15 cellular contexts compared by ENCODE assay signal in the genomic region with DNA sequence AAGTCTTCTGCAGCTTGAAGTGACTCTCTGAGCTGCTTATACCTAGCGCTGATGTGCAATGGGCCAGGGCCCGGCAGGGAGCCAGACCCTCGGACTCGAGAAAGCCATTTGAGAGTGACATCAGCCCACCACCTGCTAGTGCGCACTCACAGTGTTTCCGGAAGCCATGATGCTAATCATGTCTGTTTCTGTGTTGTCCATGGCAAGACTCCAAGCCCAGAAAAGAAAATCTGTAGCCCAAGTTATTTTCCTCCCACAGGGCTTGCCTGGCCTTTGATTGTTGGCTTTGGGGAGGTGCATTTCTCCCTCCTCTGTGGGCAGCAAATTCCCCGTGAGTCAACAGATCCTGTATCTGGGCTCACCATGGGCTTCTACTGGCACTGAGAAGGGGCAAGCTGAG. TPM values are rescaled to one million over a fixed set of nuclear protein-coding genes. Genes with fewer than 3 reads are reported as not detected.
DNase-seq lines count a peak whose midpoint lies in the region; ATAC-seq and TF ChIP-seq lines count a peak whose summit lies in the region.
"Had no signal": no experiment of that assay in that cellular context is flagged by ENCODE, and none has a peak within 500 bp of the region (broad histone marks: within the 10 kb centered on the region; RNA-seq: fewer than 3 reads in every experiment).

No MANE protein-coding gene starts in this region.

- TF ChIP-seq CTCF in left ventricle myocardium inferior (IDR thresholded peaks at IDR 0.05; ENCODE audit: borderline replicate concordance), result no peak

- H3K27ac Mint-ChIP-seq in activated CD4-positive, alpha-beta T cell treated with anti-CD3 and anti-CD28 coated beads, Interleukin-2, amount 10 ng/mL, durations not matched to agents 24 days and 14 days, result no peak overlapping the region
- H3K27ac Mint-ChIP-seq in activated T-helper 17 cell treated with anti-CD3 and anti-CD28 coated beads, Interleukin-2, amount 50 U/mL, for 72 hours, result no peak overlapping the region

- no peak for ATAC-seq in activated T-helper 17 cell treated with anti-CD3 and anti-CD28 coated beads, Interleukin-2, amount 50 U/mL, for 72 hours (replicated peaks)

- H3K36me3 ChIP-seq in left ventricle myocardium inferior, result no peaks in the 10 kb centered on the region
- H3K36me3 ChIP-seq: neutrophil had no signal

- intact Hi-C loops in left ventricle myocardium inferior (cut with micrococcal nuclease), result no loop called here
- intact Hi-C loops in activated CD4-positive, alpha-beta T cell treated with anti-CD3 and anti-CD28 coated beads, Interleukin-2, amount 10 ng/mL, durations not matched to agents 24 days and 14 days (cut with micrococcal nuclease), result no loop called here

- no peaks in the 10 kb centered on the region for H3K4me1 Mint-ChIP-seq in activated CD4-positive, alpha-beta T cell treated with anti-CD3 and anti-CD28 coated beads, Interleukin-2, amount 10 ng/mL, durations not matched to agents 24 days and 14 days
- H3K4me1 Mint-ChIP-seq in activated T-helper 17 cell treated with anti-CD3 and anti-CD28 coated beads, Interleukin-2, amount 50 U/mL, for 72 hours, result no peaks in the 10 kb centered on the region

- no peaks in the 10 kb centered on the region for H3K9me3 ChIP-seq in left ventricle myocardium inferior (replicated peaks)
- H3K9me3 ChIP-seq: neutrophil had no signal

- H3K36me3 Mint-ChIP-seq in activated CD4-positive, alpha-beta T cell treated with anti-CD3 and anti-CD28 coated beads, Interleukin-2, amount 10 ng/mL, durations not matched to agents 24 days and 14 days (ENCODE audit: low read depth), result no peaks in the 10 kb centered on the region
- H3K36me3 Mint-ChIP-seq in activated T-helper 17 cell treated with anti-CD3 and anti-CD28 coated beads, Interleukin-2, amount 50 U/mL, for 72 hours (ENCODE audit: low read depth), result peaks cover under 1% of the 10 kb centered on the region

- DNase-seq in NCI-H1092 treated with DMSO at 0.1 percent for 48 hours (lab: John Stamatoyannopoulos, UW) (peak; percentile 60), astrocyte of the hippocampus (ENCODE audit: low read depth, low spot score) (peak; percentile 95), left ventricle myocardium inferior (peak; percentile 53), smooth muscle cell of the brain vasculature (ENCODE audit: low read depth, low spot score) (peak; percentile 96), HCEC 1CT (no peak)
- no peak for DNase-seq in activated CD4-positive, alpha-beta T cell treated with anti-CD3 and anti-CD28 coated beads, Interleukin-2, amount 10 ng/mL, durations not matched to agents 24 days and 14 days
- DNase-seq: activated CD8-positive, alpha-beta memory T cell treated with anti-CD3 and anti-CD28 coated beads for 24 hours; C1 segment of cervical spinal cord; DMS79; NCI-H187 treated with DMSO at 0.1 percent for 48 hours; NCI-H526 treated with DMSO at 0.1 percent for 48 hours had no signal

- H3K27me3 Mint-ChIP-seq in activated CD4-positive, alpha-beta T cell treated with anti-CD3 and anti-CD28 coated beads, Interleukin-2, amount 10 ng/mL, durations not matched to agents 24 days and 14 days, result no peaks in the 10 kb centered on the region
- H3K27me3 Mint-ChIP-seq in activated T-helper 17 cell treated with anti-CD3 and anti-CD28 coated beads, Interleukin-2, amount 50 U/mL, for 72 hours, result no peaks in the 10 kb centered on the region

- H3K9me3 Mint-ChIP-seq in activated CD4-positive, alpha-beta T cell treated with anti-CD3 and anti-CD28 coated beads, Interleukin-2, amount 10 ng/mL, durations not matched to agents 24 days and 14 days, result no peaks in the 10 kb centered on the region
- H3K9me3 Mint-ChIP-seq in activated T-helper 17 cell treated with anti-CD3 and anti-CD28 coated beads, Interleukin-2, amount 50 U/mL, for 72 hours, result no peaks in the 10 kb centered on the region

- H3K27me3 ChIP-seq in left ventricle myocardium inferior (ENCODE audit: low read depth), result no peaks in the 10 kb centered on the region
- H3K27me3 ChIP-seq: hepatocyte, neutrophil had no signal

- H3K4me3 Mint-ChIP-seq in activated CD4-positive, alpha-beta T cell treated with anti-CD3 and anti-CD28 coated beads, Interleukin-2, amount 10 ng/mL, durations not matched to agents 24 days and 14 days, result no peak overlapping the region
- H3K4me3 Mint-ChIP-seq in activated T-helper 17 cell treated with anti-CD3 and anti-CD28 coated beads, Interleukin-2, amount 50 U/mL, for 72 hours, result no peak overlapping the region

- H3K27ac ChIP-seq in left ventricle myocardium inferior (replicated peaks), result no peak overlapping the region
- H3K27ac ChIP-seq: neutrophil, VCaP had no signal

- H3K4me3 ChIP-seq in left ventricle myocardium inferior, result no peak overlapping the region
- H3K4me3 ChIP-seq: hepatocyte had no signal

- peaks cover 24% of the 10 kb centered on the region for H3K4me1 ChIP-seq in left ventricle myocardium inferior

RNA-seq across cellular contexts. Expression of gene CDRT4, which starts 1.8 kb away (rescaled TPM):
- total RNA-seq in left ventricle myocardium inferior, result 1.4 TPM
- 0.79 and 3.3 TPM in 2 replicates for total RNA-seq in activated CD4-positive, alpha-beta T cell treated with anti-CD3 and anti-CD28 coated beads, Interleukin-2, amount 10 ng/mL, durations not matched to agents 24 days and 14 days
- total RNA-seq in activated T-helper 17 cell treated with anti-CD3 and anti-CD28 coated beads, Interleukin-2, amount 50 U/mL, for 72 hours, result 1 to 10 TPM; 5.8 to 8.0 TPM

Comparison
In these comparisons a context has a peak if more than half of its experiments do, and no peak if none do; other contexts are left out.
1. DNase-seq: peak in NCI-H1092 treated with DMSO at 0.1 percent for 48 hours (single experiment), astrocyte of the hippocampus (single experiment), left ventricle myocardium inferior (single experiment) and smooth muscle cell of the brain vasculature (single experiment); none in activated CD4-positive, alpha-beta T cell treated with anti-CD3 and anti-CD28 coated beads, Interleukin-2, amount 10 ng/mL, durations not matched to agents 24 days and 14 days (single experiment) and HCEC 1CT (single experiment).